ENCODE assay signal across 8 cellular contexts in the genomic region with DNA sequence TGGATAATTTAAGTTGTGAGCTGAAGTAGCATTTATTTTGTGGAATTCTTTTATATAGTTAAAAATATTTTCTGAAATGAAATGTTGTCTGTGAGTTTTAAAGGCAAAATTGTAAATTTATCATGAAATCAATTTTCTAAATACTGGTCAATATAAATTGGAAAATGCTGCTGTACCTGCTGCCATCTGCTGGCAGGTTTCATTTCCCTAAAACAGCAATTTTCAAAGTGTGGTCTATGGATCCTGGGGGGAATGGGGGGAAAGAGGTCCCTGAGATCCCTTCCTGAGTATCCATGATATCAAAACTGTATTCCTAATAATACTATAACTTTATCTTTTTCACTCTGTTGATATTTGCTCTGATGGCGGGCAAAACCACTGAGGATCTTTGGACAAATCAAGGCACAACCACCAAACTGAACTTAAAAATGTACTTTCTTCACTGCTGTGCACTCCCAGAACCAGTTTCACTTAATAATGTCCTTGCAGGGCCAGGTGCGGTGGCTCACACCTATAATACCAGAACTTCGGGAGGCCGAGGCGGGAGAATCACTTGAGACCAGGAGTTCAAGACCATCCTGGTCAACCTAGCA. TPM values are rescaled to one million over a fixed set of nuclear protein-coding genes. Genes with fewer than 3 reads are reported as not detected.
DNase-seq lines count a peak whose midpoint lies in the region; ATAC-seq and TF ChIP-seq lines count a peak whose summit lies in the region.

No MANE protein-coding gene starts in this region.

- H3K27ac ChIP-seq in left ventricle myocardium inferior (replicated peaks) (no peak overlapping the region), Peyer's patch (no peak overlapping the region), thyroid gland (no peak overlapping the region)

- H3K4me1 ChIP-seq in left ventricle myocardium inferior, result no peaks in the 10 kb centered on the region
- no peaks in the 10 kb centered on the region for H3K4me1 ChIP-seq in Peyer's patch
- no peaks in the 10 kb centered on the region for H3K4me1 ChIP-seq in thyroid gland

- no peak for TF ChIP-seq POLR2A in Peyer's patch (IDR thresholded peaks at IDR 0.05)
- no peak for TF ChIP-seq POLR2A in thyroid gland (IDR thresholded peaks at IDR 0.05)

- no peak overlapping the region for H3K4me3 ChIP-seq in left ventricle myocardium inferior
- no peak overlapping the region for H3K4me3 ChIP-seq in Peyer's patch
- H3K4me3 ChIP-seq in foreskin fibroblast (ENCODE audit: low read depth in 1 of 2, low read length in 2 of 2), result no peak overlapping the region
- no peak overlapping the region for H3K4me3 ChIP-seq in thyroid gland (replicated peaks in 1 of 3)

- TF ChIP-seq CTCF in left ventricle myocardium inferior (IDR thresholded peaks at IDR 0.05; ENCODE audit: borderline replicate concordance) (peak; percentile 70), Peyer's patch (IDR thresholded peaks at IDR 0.05) (peak in 5 of 6 experiments; percentile 50 to 60 (median 58)), foreskin fibroblast (IDR thresholded peaks at IDR 0.05; ENCODE audit: low read depth, low read length) (peak; percentile 63), thyroid gland (IDR thresholded peaks at IDR 0.05) (peak; percentile 31 to 77 (median 56))

- no peaks in the 10 kb centered on the region for H3K36me3 ChIP-seq in left ventricle myocardium inferior
- no peaks in the 10 kb centered on the region for H3K36me3 ChIP-seq in Peyer's patch
- no peaks in the 10 kb centered on the region for H3K36me3 ChIP-seq in thyroid gland

- no peak for ATAC-seq in Right ventricle myocardium inferior
- no peak for ATAC-seq in stimulated activated naive CD8-positive, alpha-beta T cell treated with anti-CD3 and anti-CD28 coated beads, Interleukin-15, amount 100 ng/mL, for 72 hours

- no peak overlapping the region for H3K4me3 Mint-ChIP-seq in stimulated activated naive CD8-positive, alpha-beta T cell treated with anti-CD3 and anti-CD28 coated beads, Interleukin-15, amount 100 ng/mL, for 72 hours

- no peaks in the 10 kb centered on the region for H3K9me3 ChIP-seq in left ventricle myocardium inferior (replicated peaks)
- no peaks in the 10 kb centered on the region for H3K9me3 ChIP-seq in Peyer's patch
- H3K9me3 ChIP-seq in thyroid gland, result no peaks in the 10 kb centered on the region

- intact Hi-C loops in left ventricle myocardium inferior (cut with micrococcal nuclease) (loop anchor here (10.0 kb wide), 1 partner anchor 199 kb away; no protein-coding TSS in a partner anchor), Right ventricle myocardium inferior (cut with DNase I) (loop anchor here (2.0 kb wide), 1 partner anchor 201 kb away; no protein-coding TSS in a partner anchor), thyroid gland (cut with DNase I) (loop anchor here (5.0 to 10.0 kb wide), 2 partner anchors 197 to 429 kb away; a partner anchor contains a TSS)

- H3K27me3 ChIP-seq in left ventricle myocardium inferior (ENCODE audit: low read depth) (no peaks in the 10 kb centered on the region), Peyer's patch (no peaks in the 10 kb centered on the region), thyroid gland (no peaks in the 10 kb centered on the region)

- H3K27ac Mint-ChIP-seq in stimulated activated naive CD8-positive, alpha-beta T cell treated with anti-CD3 and anti-CD28 coated beads, Interleukin-15, amount 100 ng/mL, for 72 hours, result no peak overlapping the region

- peaks cover 4% of the 10 kb centered on the region for H3K27me3 Mint-ChIP-seq in stimulated activated naive CD8-positive, alpha-beta T cell treated with anti-CD3 and anti-CD28 coated beads, Interleukin-15, amount 100 ng/mL, for 72 hours

- DNase-seq in left ventricle myocardium inferior (no peak), Right ventricle myocardium inferior (ENCODE audit: missing footprints) (no peak), Peyer's patch (peak in 1 of 3 donors; percentile 62), foreskin fibroblast (peak in 1 of 2 donors; percentile 59), thyroid gland (peak; percentile 29 to 39), germinal center (ENCODE audit: low spot score) (no peak), NCI-H446 treated with DMSO at 0.1 percent for 48 hours (lab: John Stamatoyannopoulos, UW) (no peak)
- no peak for DNase-seq in stimulated activated naive CD8-positive, alpha-beta T cell treated with anti-CD3 and anti-CD28 coated beads, Interleukin-15, amount 100 ng/mL, for 72 hours

- H3K4me1 Mint-ChIP-seq in stimulated activated naive CD8-positive, alpha-beta T cell treated with anti-CD3 and anti-CD28 coated beads, Interleukin-15, amount 100 ng/mL, for 72 hours, result no peaks in the 10 kb centered on the region

- H3K9me3 Mint-ChIP-seq in stimulated activated naive CD8-positive, alpha-beta T cell treated with anti-CD3 and anti-CD28 coated beads, Interleukin-15, amount 100 ng/mL, for 72 hours, result no peaks in the 10 kb centered on the region

- WGBS in thyroid gland, 2 donors, result 74 to 80% methylated on average over 5 of the region's 5 CpGs

RNA-seq across cellular contexts. Expression of a gene that starts 17.2 kb away (rescaled TPM):
- total RNA-seq in left ventricle myocardium inferior (not detected), Right ventricle myocardium inferior (0.08 TPM), Peyer's patch (not detected), thyroid gland (under 1 TPM in 2 of 4 donors, not detected in 2; 0.13 to 0.88 TPM)

Comparison
In these comparisons a context has a peak if more than half of its experiments do, and no peak if none do; other contexts are left out.
1. DNase-seq: peak in thyroid gland (2 of 2); none in left ventricle myocardium inferior (single experiment), Right ventricle myocardium inferior (single experiment), germinal center (single experiment), NCI-H446 treated with DMSO at 0.1 percent for 48 hours (single experiment) and stimulated activated naive CD8-positive, alpha-beta T cell treated with anti-CD3 and anti-CD28 coated beads, Interleukin-15, amount 100 ng/mL, for 72 hours (0 of 2).
2. Peak in every context shown above with its lines, with median percentiles within 50 percentile points of each other: CTCF ChIP-seq.